ENCODE assay signal across 1 cellular context in the genomic region with DNA sequence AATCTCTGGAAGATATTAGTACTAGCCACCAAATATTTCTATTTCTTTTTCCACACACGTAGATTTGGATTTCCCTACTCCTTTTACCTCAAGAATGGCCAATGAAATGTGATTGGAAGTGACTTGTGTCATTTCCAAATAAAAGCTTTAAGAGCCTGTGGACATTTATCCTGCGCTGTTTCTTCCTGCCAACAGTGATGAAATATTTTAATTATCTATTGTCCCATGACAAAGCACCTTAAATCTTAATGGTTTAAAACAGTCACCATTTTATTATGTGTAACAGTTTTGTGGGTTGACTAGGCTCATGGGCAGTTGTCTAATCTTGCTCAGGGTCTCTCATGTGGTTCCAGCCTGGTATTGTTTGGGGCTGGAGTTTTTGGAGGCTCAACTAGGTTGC.
TF ChIP-seq lines count a peak whose summit lies in the region.

No MANE protein-coding gene starts in this region.

TF ChIP-seq in IMR-90, 13 proteins besides CTCF, POLR2A, EP300 and RAD21:
- TF ChIP-seq MXI1 (IDR thresholded peaks at IDR 0.05; ENCODE audit: borderline replicate concordance, low read depth, low read length) (no peak), RFX5 (IDR thresholded peaks at IDR 0.05; ENCODE audit: low read depth, low read length) (no peak), CHD1 (IDR thresholded peaks at IDR 0.05; ENCODE audit: low read depth, low read length) (no peak), FOS (IDR thresholded peaks at IDR 0.05; ENCODE audit: low read depth, low read length) (no peak), SMC3 (IDR thresholded peaks at IDR 0.05; ENCODE audit: low read depth, low read length) (no peak), BHLHE40 (IDR thresholded peaks at IDR 0.05; ENCODE audit: low read depth, low read length) (no peak)
